In the genomic region with DNA sequence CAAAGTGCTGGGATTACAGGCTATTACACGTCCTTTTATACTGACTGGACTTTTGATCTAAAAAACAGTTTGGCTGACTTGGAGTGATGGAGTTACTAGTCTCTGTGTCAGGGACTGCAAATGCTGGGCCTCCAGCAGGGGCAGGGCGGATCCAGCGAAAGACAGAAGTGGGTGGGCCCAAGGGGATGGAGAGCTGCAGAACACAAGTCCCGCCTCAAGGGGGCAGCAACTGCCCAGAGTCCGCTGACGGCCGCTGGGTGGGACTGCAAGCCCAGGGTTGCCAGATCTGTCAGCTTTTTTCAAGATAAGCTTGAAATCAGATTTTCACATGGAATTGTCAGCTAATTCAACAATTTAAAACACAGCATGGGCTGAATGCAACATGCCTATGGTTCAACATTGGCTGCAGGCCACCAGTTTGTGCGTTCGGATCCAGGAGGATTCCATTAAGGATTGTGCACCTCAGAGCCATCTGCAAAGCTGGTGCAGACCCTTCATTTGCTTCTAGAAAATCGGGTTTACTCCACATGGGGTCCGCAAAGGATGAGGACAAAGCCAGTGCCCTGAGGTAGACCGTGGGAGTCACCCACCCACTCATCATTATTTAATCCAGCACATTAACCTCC, we compare ENCODE assay signal across 8 cellular contexts. TPM values are rescaled to one million over a fixed set of nuclear protein-coding genes. Genes with fewer than 3 reads are reported as not detected.
DNase-seq lines count a peak whose midpoint lies in the region; ATAC-seq and TF ChIP-seq lines count a peak whose summit lies in the region.

No MANE protein-coding gene starts in this region.

- H3K4me3 ChIP-seq in HCT116 (replicated peaks in 1 of 2; ENCODE audit: low read depth in 1 of 2, low read length in 2 of 2) (no peak overlapping the region), neural progenitor cell (no peak overlapping the region), stomach smooth muscle (ENCODE audit: low read length in 2 of 2) (peak overlapping the region; percentile 54 to 71)

- H3K27ac Mint-ChIP-seq in neural progenitor cell: peak overlapping the region; percentile 68

- no peaks in the 10 kb centered on the region for H3K9me3 Mint-ChIP-seq in neural progenitor cell

- H3K4me3 Mint-ChIP-seq in neural progenitor cell: peak overlapping the region; percentile 75

- no TSS peak for BruUV-seq in HCT116 (replicated peaks; lab: Mats Ljungman, UMichigan)

- peak overlapping the region; percentile 28; the same call in 1 of the 2 replicates for H3K9ac ChIP-seq in HCT116 (ENCODE audit: low read length)
- no peak overlapping the region for H3K9ac ChIP-seq in neural progenitor cell
- peak overlapping the region in 1 of 2 donors; percentile 21 for H3K9ac ChIP-seq in stomach smooth muscle (ENCODE audit: low read length in 2 of 2)

- H3K36me3 ChIP-seq in HCT116 (ENCODE audit: control insufficient read depth in 1 of 2, insufficient read depth in 2 of 2, low read length in 2 of 2) (peaks cover 13 to 23% of the 10 kb centered on the region in 2 experiments), neural progenitor cell (no peaks in the 10 kb centered on the region), stomach smooth muscle (ENCODE audit: control insufficient read depth in 2 of 2, insufficient read depth in 2 of 2, low read length in 2 of 2) (peaks cover 0 to 8% of the 10 kb centered on the region in 2 donors)

- H3K27me3 Mint-ChIP-seq in neural progenitor cell (ENCODE audit: insufficient read depth, low read depth): peaks cover 4% of the 10 kb centered on the region

- peak overlapping the region; percentile 43; the same call in 1 of the 2 replicates for H3K4me2 ChIP-seq in HCT116 (ENCODE audit: low read length)
- H3K4me2 ChIP-seq in neural progenitor cell: no peak overlapping the region

- intact Hi-C loops in HCT116 (cut with micrococcal nuclease): loop anchor here (1.0 to 10.0 kb wide), 3 partner anchors 78 to 249 kb away; a partner anchor contains a TSS

- H4K20me1 ChIP-seq in HCT116 (ENCODE audit: insufficient read depth): no peaks in the 10 kb centered on the region
- H4K20me1 ChIP-seq in neural progenitor cell (ENCODE audit: low read depth): peaks cover 37% of the 10 kb centered on the region

- no peaks in the 10 kb centered on the region for H3K9me3 ChIP-seq in HCT116 (ENCODE audit: control insufficient read depth in 1 of 2, insufficient read depth in 1 of 2, low read depth in 1 of 2, low read length in 2 of 2)
- H3K9me3 ChIP-seq in neural progenitor cell (ENCODE audit: low read depth): no peaks in the 10 kb centered on the region
- no peaks in the 10 kb centered on the region for H3K9me3 ChIP-seq in stomach smooth muscle (ENCODE audit: control insufficient read depth in 2 of 2, low read length in 2 of 2)

- H3K4me1 ChIP-seq in HCT116 (ENCODE audit: control insufficient read depth in 1 of 2, insufficient read depth in 2 of 2, low read length in 2 of 2) (peaks cover 44 to 61% of the 10 kb centered on the region in 2 experiments), neural progenitor cell (peaks cover 45% of the 10 kb centered on the region), stomach smooth muscle (ENCODE audit: control insufficient read depth, insufficient read depth, low read length) (peaks cover 17% of the 10 kb centered on the region)

- H3K9me2 ChIP-seq in HCT116 (ENCODE audit: insufficient read depth): no peaks in the 10 kb centered on the region

- peak; percentile 97 to 99 (median 98) for TF ChIP-seq CTCF in HCT116 (IDR thresholded peaks at IDR 0.05 in 2 of 3, conservative IDR thresholded peaks at IDR 0.05 in 1 of 3; ENCODE audit: borderline replicate concordance in 1 of 3, insufficient read depth in 1 of 3, low read depth in 2 of 3, low read length in 2 of 3)
- peak; percentile 99 for TF ChIP-seq CTCF in neural progenitor cell (IDR thresholded peaks at IDR 0.05)

- TF ChIP-seq POLR2A in HCT116 (IDR thresholded peaks at IDR 0.05; ENCODE audit: borderline replicate concordance, extremely low read depth, insufficient read depth, insufficient read length): no peak

- peaks cover 28% of the 10 kb centered on the region for H3K36me3 Mint-ChIP-seq in neural progenitor cell

- H2AFZ ChIP-seq in HCT116 (ENCODE audit: low read depth, low read length, poor library complexity, severe bottlenecking): no peak overlapping the region
- H2AFZ ChIP-seq in neural progenitor cell (replicated peaks): no peak overlapping the region

- CTCF ChIA-PET in HCT116 (lab: Charles Lee): interaction anchor here (0.7 to 3.6 kb wide), 19 partner anchors 9 to 522 kb away, joined by 3 to 47 read pairs (median 5); a partner anchor contains a TSS

- POLR2A ChIA-PET in HCT116 (lab: Charles Lee): interaction anchor here (0.6 to 1.6 kb wide), 3 partner anchors 49 to 102 kb away, joined by 3 to 12 read pairs (median 3); a partner anchor contains a TSS

- H3K27ac ChIP-seq in HCT116 (ENCODE audit: low read depth, low read length): peak overlapping the region; percentile 24
- H3K27ac ChIP-seq in neural progenitor cell: peak overlapping the region; percentile 25
- H3K27ac ChIP-seq in stomach smooth muscle (ENCODE audit: low read length): no peak overlapping the region

- peak; percentile 70 for ATAC-seq in HCT116

- peak; percentile 97 for TF ChIP-seq RAD21 in HCT116 (IDR thresholded peaks at IDR 0.05; ENCODE audit: low read depth)

- H3F3A ChIP-seq in neural progenitor cell (ENCODE audit: low read depth): peaks cover 74% of the 10 kb centered on the region

- RAD21 ChIA-PET in HCT116 (lab: Charles Lee; ENCODE audit: low non-redundant PET in 1 of 2, low total read pairs in 2 of 2, uncharacterized antibody in 2 of 2, unreplicated experiment in 2 of 2): interaction anchor here (1.0 to 1.5 kb wide), 3 partner anchors 20 to 102 kb away, joined by 4 to 12 read pairs (median 7); a partner anchor contains a TSS

- H3K27me3 ChIP-seq in HCT116 (ENCODE audit: insufficient read depth, low read length) (no peaks in the 10 kb centered on the region), neural progenitor cell (no peaks in the 10 kb centered on the region), stomach smooth muscle (ENCODE audit: control insufficient read depth in 1 of 2, insufficient read depth in 2 of 2, low read length in 2 of 2) (no peaks in the 10 kb centered on the region)

- DNase-seq in EL (peak; percentile 88), HCT116 (ENCODE audit: low read depth, low spot score) (peak; percentile 73), NAMALWA (ENCODE audit: low spot score) (peak; percentile 93), SIG-M5 (lab: John Stamatoyannopoulos, UW) (peak; percentile 16), fibroblast of peridontal ligament (ENCODE audit: extremely low read depth) (peak; percentile 95), neural progenitor cell (ENCODE audit: low spot score) (peak; percentile 94)
- peak; percentile 82 for DNase-seq in activated T-helper 9 cell treated with anti-CD3 and anti-CD28 coated beads, Interleukin-2, amount 50 U/mL, for 16 hours (ENCODE audit: low read depth)

- H3K79me2 ChIP-seq in HCT116 (ENCODE audit: insufficient read depth, low read length) (peaks cover 11% of the 10 kb centered on the region; the same call in 1 of the 2 replicates), neural progenitor cell (ENCODE audit: low read depth) (peaks cover 25% of the 10 kb centered on the region)

- H3K4me1 Mint-ChIP-seq in neural progenitor cell: peaks cover 45% of the 10 kb centered on the region

TF ChIP-seq in HCT116, 20 proteins besides CTCF, POLR2A, EP300 and RAD21:
- TF ChIP-seq, protein P1, sequence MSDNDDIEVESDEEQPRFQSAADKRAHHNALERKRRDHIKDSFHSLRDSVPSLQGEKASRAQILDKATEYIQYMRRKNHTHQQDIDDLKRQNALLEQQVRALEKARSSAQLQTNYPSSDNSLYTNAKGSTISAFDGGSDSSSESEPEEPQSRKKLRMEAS (IDR thresholded peaks at IDR 0.05): no peak
- TF ChIP-seq YY1 (IDR thresholded peaks at IDR 0.05; ENCODE audit: extremely low read depth, insufficient replicate concordance, low read depth, low read length): peak; percentile 39

RNA-seq across cellular contexts. Expression of a gene that starts 10.7 kb away (rescaled TPM):
- total RNA-seq in HCT116 (2021; ENCODE audit: unreplicated experiment) (368 TPM), neural progenitor cell (ENCODE audit: low replicate concordance) (356 and 519 TPM in 2 replicates)
- 101 and 192 TPM in 2 replicates for polyA plus RNA-seq in HCT116 (2012)

RNA-seq across cellular contexts. Expression of a gene that starts 20.0 kb away (rescaled TPM):
- total RNA-seq in HCT116 (2021; ENCODE audit: unreplicated experiment) (13.1 TPM), neural progenitor cell (ENCODE audit: low replicate concordance) (1.1 and 3.7 TPM in 2 replicates)
- 12.6 and 14.9 TPM in 2 replicates for polyA plus RNA-seq in HCT116 (2012)

RNA-seq across cellular contexts. Expression of a gene that starts 36.2 kb away (rescaled TPM):
- total RNA-seq in HCT116 (2021; ENCODE audit: unreplicated experiment) (12.1 TPM), neural progenitor cell (ENCODE audit: low replicate concordance) (15.2 and 17.1 TPM in 2 replicates)
- 4.2 and 6.1 TPM in 2 replicates for polyA plus RNA-seq in HCT116 (2012)

Comparison
In these comparisons a context has a peak if more than half of its experiments do, and no peak if none do; other contexts are left out.
1. DNase-seq: peak in every context shown above with its lines; median percentile 95 in fibroblast of peridontal ligament; 94 in neural progenitor cell; 93 in NAMALWA; 88 in EL; 82 in activated T-helper 9 cell treated with anti-CD3 and anti-CD28 coated beads, Interleukin-2, amount 50 U/mL, for 16 hours; 73 in HCT116; 16 in SIG-M5.
2. H3K4me3 ChIP-seq: peak in stomach smooth muscle (2 of 2); none in HCT116 (0 of 2) and neural progenitor cell (single experiment).